8 cellular contexts compared by ENCODE assay signal in genomic region chr7:150986099-150986512, GRCh38. TPM values are rescaled to one million over a fixed set of nuclear protein-coding genes. Genes with fewer than 3 reads are reported as not detected.
A peak's percentile ranks its signal among the peaks of the same experiment; 100 is the strongest.
DNase-seq lines count a peak whose midpoint lies in the region; ATAC-seq and TF ChIP-seq lines count a peak whose summit lies in the region.

No MANE protein-coding gene starts in this region.

- ATAC-seq in lung (ENCODE audit: insufficient read depth, low FRiP score) (peak; percentile 65), thoracic aorta (ENCODE audit: insufficient number of reproducible peaks, low FRiP score, low read depth) (no peak), HG02884 (IDR thresholded peaks at IDR 0.05; ENCODE audit: unreplicated experiment) (no peak)

- H3K4me3 ChIP-seq in lung (no peak overlapping the region), thoracic aorta (no peak overlapping the region)

- no peak overlapping the region for H3K27ac ChIP-seq in lung (ENCODE audit: low read depth in 1 of 2, low read length in 1 of 2)
- no peak overlapping the region for H3K27ac ChIP-seq in thoracic aorta

- DNase-seq in activated gamma-delta T cell treated with Interleukin-2 at 50 U/mL for 16 hours (peak; percentile 54), activated gamma-delta T cell (lab: John Stamatoyannopoulos, UW) (no peak), NCI-H128 (lab: John Stamatoyannopoulos, UW; ENCODE audit: unreplicated experiment) (peak; percentile 54), UCSD-AML1 (lab: John Stamatoyannopoulos, UW; ENCODE audit: unreplicated experiment) (peak; percentile 37), cerebellum (ENCODE audit: low spot score) (peak; percentile 88), lung (ENCODE audit: low spot score) (no peak), thoracic aorta (ENCODE audit: low spot score) (no peak)

- peak; percentile 41 for TF ChIP-seq CTCF in lung (IDR thresholded peaks at IDR 0.05; ENCODE audit: control extremely low read depth, extremely low read depth)
- TF ChIP-seq CTCF in thoracic aorta (IDR thresholded peaks at IDR 0.05), result peak; percentile 24

- H3K4me1 ChIP-seq in lung (ENCODE audit: control insufficient read depth in 2 of 2, insufficient read depth in 2 of 2, low read length in 2 of 2) (peaks cover 0 to 4% of the 10 kb centered on the region in 2 donors), thoracic aorta (ENCODE audit: control insufficient read depth in 1 of 2, low read depth in 2 of 2) (no peaks in the 10 kb centered on the region)

- H3K27me3 ChIP-seq in lung (ENCODE audit: control insufficient read depth, insufficient read depth), result peaks cover 3% of the 10 kb centered on the region
- H3K27me3 ChIP-seq in thoracic aorta (replicated peaks; ENCODE audit: insufficient read depth), result no peaks in the 10 kb centered on the region

- H3K36me3 ChIP-seq in lung (ENCODE audit: control insufficient read depth in 2 of 2, insufficient read depth in 2 of 2, low read length in 2 of 2) (no peaks in the 10 kb centered on the region), thoracic aorta (no peaks in the 10 kb centered on the region)

- H3K9me3 ChIP-seq in lung (ENCODE audit: control insufficient read depth in 2 of 2, insufficient read depth in 1 of 2, low read length in 1 of 2) (peaks cover 0 to 8% of the 10 kb centered on the region in 2 donors), thoracic aorta (peaks cover 4% of the 10 kb centered on the region)

- 9 to 11% methylated on average over 16 of the region's 16 CpGs for WGBS in lung, 2 donors

RNA-seq across cellular contexts. Expression of gene NOS3, which starts 4.7 kb away (rescaled TPM):
- total RNA-seq in cerebellum (1.5 TPM), lung (10 to 100 TPM; 11.9 to 31.0 TPM), thoracic aorta (10 to 100 TPM in 1 of 2 donors, 1 to 10 TPM in 1; 8.4 to 18.6 TPM)
- polyA plus RNA-seq in lung, result 10 to 100 TPM in 1 of 2 donors, 1 to 10 TPM in 1; 9.3 to 11.9 TPM

RNA-seq across cellular contexts. Expression of gene KCNH2, which starts 8.0 kb away (rescaled TPM):
- total RNA-seq in cerebellum (14.2 TPM), lung (1 to 10 TPM; 1.7 to 2.0 TPM), thoracic aorta (1 to 10 TPM in 1 of 2 donors, not detected in 1; 1.2 TPM)
- polyA plus RNA-seq in lung, result under 1 TPM; 0.43 to 0.82 TPM

RNA-seq across cellular contexts. Expression of gene ATG9B, which starts 38.2 kb away (rescaled TPM):
- total RNA-seq in cerebellum (3.9 TPM), lung (1 to 10 TPM; 1.1 to 2.8 TPM), thoracic aorta (1 to 10 TPM in 1 of 2 donors, not detected in 1; 1.2 TPM)
- polyA plus RNA-seq in lung, result 1 to 10 TPM in 1 of 2 donors, under 1 TPM in 1; 0.78 to 1.8 TPM

RNA-seq across cellular contexts. Expression of gene ABCB8, which starts 42.1 kb away (rescaled TPM):
- total RNA-seq in cerebellum, result 35.3 TPM
- total RNA-seq in lung, result 10 to 100 TPM; 21.8 to 61.5 TPM
- polyA plus RNA-seq in lung, result 10 to 100 TPM; 28.7 to 28.9 TPM
- 10 to 100 TPM; 34.1 to 35.1 TPM for total RNA-seq in thoracic aorta

Comparison
In these comparisons a context has a peak if more than half of its experiments do, and no peak if none do; other contexts are left out.
1. DNase-seq: peak in activated gamma-delta T cell treated with Interleukin-2 at 50 U/mL for 16 hours (single experiment), NCI-H128 (single experiment), UCSD-AML1 (single experiment) and cerebellum (single experiment); none in activated gamma-delta T cell (single experiment), lung (single experiment) and thoracic aorta (single experiment).